In the genomic region with DNA sequence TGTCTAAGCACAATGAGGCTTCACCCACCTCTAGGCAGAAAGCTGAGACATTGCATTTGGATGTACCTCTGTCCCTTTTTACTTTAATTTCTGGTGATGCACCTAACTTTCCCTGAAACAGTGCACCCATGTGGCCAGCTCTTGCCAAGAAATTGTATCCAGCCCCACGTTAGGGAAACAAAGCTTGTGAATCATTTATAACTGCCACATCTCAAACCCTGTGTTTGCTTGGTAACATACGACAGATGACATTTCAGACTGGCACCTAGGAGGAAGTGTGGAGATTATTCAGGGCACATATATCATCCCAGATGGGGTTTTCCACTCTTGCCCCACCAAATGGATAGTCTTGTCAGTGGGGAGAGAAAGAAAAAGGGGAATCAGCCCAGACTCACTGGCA, we compare ENCODE assay signal across 10 cellular contexts. TPM values are rescaled to one million over a fixed set of nuclear protein-coding genes. Genes with fewer than 3 reads are reported as not detected.
DNase-seq lines count a peak whose midpoint lies in the region; ATAC-seq, FAIRE-seq and TF ChIP-seq lines count a peak whose summit lies in the region.
"Had no signal": no experiment of that assay in that cellular context is flagged by ENCODE, and none has a peak within 500 bp of the region (broad histone marks: within the 10 kb centered on the region; RNA-seq: fewer than 3 reads in every experiment).

No MANE protein-coding gene starts in this region.

- no peak overlapping the region for H3K27ac Mint-ChIP-seq in activated T-helper 17 cell treated with anti-CD3 and anti-CD28 coated beads, Interleukin-2, amount 50 U/mL, for 72 hours

- H4K91ac ChIP-seq in mesenchymal stem cell (ENCODE audit: low read length): no peak overlapping the region

- no peak overlapping the region for H3K4me2 ChIP-seq in mesenchymal stem cell (ENCODE audit: low read length, poor library complexity, severe bottlenecking)

- no peaks in the 10 kb centered on the region for H3K27me3 Mint-ChIP-seq in activated T-helper 17 cell treated with anti-CD3 and anti-CD28 coated beads, Interleukin-2, amount 50 U/mL, for 72 hours

- peak overlapping the region; percentile 61 for H3K9ac ChIP-seq in mesenchymal stem cell (ENCODE audit: low read length)

- peaks cover 62 to 66% of the 10 kb centered on the region in 2 experiments for H3K36me3 ChIP-seq in mesenchymal stem cell (ENCODE audit: control insufficient read depth in 1 of 2, insufficient read depth in 2 of 2, low read depth in 1 of 2, low read length in 2 of 2)

- ATAC-seq in activated T-helper 17 cell treated with anti-CD3 and anti-CD28 coated beads, Interleukin-2, amount 50 U/mL, for 72 hours (replicated peaks): no peak
- ATAC-seq in GM21515 (IDR thresholded peaks at IDR 0.05; ENCODE audit: unreplicated experiment): no peak

- no peak overlapping the region for H2BK12ac ChIP-seq in mesenchymal stem cell (ENCODE audit: low read length in 2 of 2)

- no peak for TF ChIP-seq POLR2A in GM12891 (IDR thresholded peaks at IDR 0.05; ENCODE audit: low read depth, low read length)

- H3K9me3 ChIP-seq in mesenchymal stem cell (ENCODE audit: control insufficient read depth, low read length): no peaks in the 10 kb centered on the region
- H3K9me3 ChIP-seq: transverse colon had no signal

- no peak overlapping the region for H3K4ac ChIP-seq in mesenchymal stem cell (ENCODE audit: low read depth in 1 of 2, low read length in 2 of 2)

- no peak overlapping the region for H3K23ac ChIP-seq in mesenchymal stem cell (ENCODE audit: low read length in 2 of 2)

- H3K4me3 ChIP-seq in HL-60 (replicated peaks; ENCODE audit: insufficient read depth, low read length): no peak overlapping the region
- H3K4me3 ChIP-seq in mesenchymal stem cell (ENCODE audit: insufficient read depth in 1 of 2, low read depth in 1 of 2, low read length in 2 of 2): no peak overlapping the region
- H3K4me3 ChIP-seq: transverse colon had no signal

- no peak overlapping the region for H4K8ac ChIP-seq in mesenchymal stem cell (ENCODE audit: low read length)

- H3K79me1 ChIP-seq in mesenchymal stem cell (replicated peaks; ENCODE audit: low read length, poor library complexity, severe bottlenecking): peaks cover 43% of the 10 kb centered on the region

- DNase-seq in DMS53 (lab: John Stamatoyannopoulos, UW): peak; percentile 42
- no peak for DNase-seq in DMS53 treated with DMSO at 0.1 percent for 48 hours (lab: John Stamatoyannopoulos, UW; ENCODE audit: unreplicated experiment)
- no peak for DNase-seq in HL-60 (ENCODE audit: low read depth in 1 of 2, low spot score in 1 of 2)
- peak; percentile 47 for DNase-seq in mesenchymal stem cell
- DNase-seq in GM12891 (ENCODE audit: insufficient read length, low spot score): no peak
- no peak for DNase-seq in activated CD4-positive, alpha-beta T cell treated with anti-CD3 and anti-CD28 coated beads, Interleukin-2, amount 50 U/mL, for 48 hours
- DNase-seq: amniotic stem cell, transverse colon had no signal

- H2AK5ac ChIP-seq in mesenchymal stem cell (ENCODE audit: low read length, severe bottlenecking): no peak overlapping the region

- H3K4me1 ChIP-seq in mesenchymal stem cell (ENCODE audit: control insufficient read depth, insufficient read depth, low read depth, low read length): peaks cover 55% of the 10 kb centered on the region

- H3K14ac ChIP-seq in mesenchymal stem cell (ENCODE audit: low read length in 2 of 2): no peak overlapping the region

- no peaks in the 10 kb centered on the region for H3K27me3 ChIP-seq in HL-60 (ENCODE audit: insufficient read depth, poor library complexity, severe bottlenecking)
- H3K27me3 ChIP-seq in mesenchymal stem cell (ENCODE audit: control insufficient read depth in 1 of 2, insufficient read depth in 1 of 2, low read length in 2 of 2): no peaks in the 10 kb centered on the region
- H3K27me3 ChIP-seq: transverse colon had no signal

- H3K4me3 Mint-ChIP-seq in activated T-helper 17 cell treated with anti-CD3 and anti-CD28 coated beads, Interleukin-2, amount 50 U/mL, for 72 hours: peak overlapping the region; percentile 16

- no peaks in the 10 kb centered on the region for H3K9me3 Mint-ChIP-seq in activated T-helper 17 cell treated with anti-CD3 and anti-CD28 coated beads, Interleukin-2, amount 50 U/mL, for 72 hours

- no peak overlapping the region for H2BK5ac ChIP-seq in mesenchymal stem cell (ENCODE audit: low read depth, low read length, poor library complexity, severe bottlenecking)

- peaks cover 17% of the 10 kb centered on the region for H3K4me1 Mint-ChIP-seq in activated T-helper 17 cell treated with anti-CD3 and anti-CD28 coated beads, Interleukin-2, amount 50 U/mL, for 72 hours

- peak; percentile 8 for TF ChIP-seq CTCF in HL-60 (IDR thresholded peaks at IDR 0.05; ENCODE audit: insufficient read depth, low read length)

- H3K27ac ChIP-seq in HL-60 (replicated peaks) (no peak overlapping the region), mesenchymal stem cell (ENCODE audit: low read length, poor library complexity, severe bottlenecking) (peak overlapping the region; percentile 24)

- H2AFZ ChIP-seq in mesenchymal stem cell (ENCODE audit: low read depth, low read length): no peak overlapping the region

- FAIRE-seq in GM12891 (lab: Jason Lieb, UNC): no peak

- no peak overlapping the region for H2BK15ac ChIP-seq in mesenchymal stem cell (ENCODE audit: low read depth, poor library complexity, severe bottlenecking)

- peaks cover 84% of the 10 kb centered on the region for H3K36me3 Mint-ChIP-seq in activated T-helper 17 cell treated with anti-CD3 and anti-CD28 coated beads, Interleukin-2, amount 50 U/mL, for 72 hours (ENCODE audit: low read depth)

- no peak overlapping the region for H3K18ac ChIP-seq in mesenchymal stem cell (ENCODE audit: low read depth in 1 of 2, low read length in 2 of 2)

- no peak overlapping the region for H2BK120ac ChIP-seq in mesenchymal stem cell (ENCODE audit: low read depth, low read length)

- 86% methylated on average over 1 of the region's 2 CpGs for WGBS in mesenchymal stem cell

TF ChIP-seq in GM12891, 5 proteins besides CTCF, POLR2A, EP300 and RAD21:
- TF ChIP-seq TAF1 (IDR thresholded peaks at IDR 0.05; ENCODE audit: low read depth, low read length) (no peak), POU2F2 (IDR thresholded peaks at IDR 0.05; ENCODE audit: low read depth, low read length) (no peak), POLR2AphosphoS5 (IDR thresholded peaks at IDR 0.05; ENCODE audit: low read depth, low read length) (no peak), SPI1 (IDR thresholded peaks at IDR 0.05; ENCODE audit: low read depth, low read length) (no peak), PAX5 (IDR thresholded peaks at IDR 0.05; ENCODE audit: insufficient read depth, low read length, severe bottlenecking) (no peak)

RNA-seq across cellular contexts. Expression of a gene that starts 2.1 kb away (rescaled TPM):
- 10 to 100 TPM; 35.6 to 40.8 TPM for total RNA-seq in activated T-helper 17 cell treated with anti-CD3 and anti-CD28 coated beads, Interleukin-2, amount 50 U/mL, for 72 hours
- 13.5 TPM for polyA plus RNA-seq in mesenchymal stem cell (2013, experiment 1 of 2)
- 13.5 TPM for polyA plus RNA-seq in mesenchymal stem cell (2013, experiment 2 of 2)
- 14.5 TPM for polyA plus RNA-seq in GM12891 (2012; ENCODE audit: low read depth, missing spikeins)

RNA-seq across cellular contexts. Expression of a gene that starts 2.2 kb away (rescaled TPM):
- 10 to 100 TPM; 50.2 to 96.5 TPM for total RNA-seq in activated T-helper 17 cell treated with anti-CD3 and anti-CD28 coated beads, Interleukin-2, amount 50 U/mL, for 72 hours
- polyA plus RNA-seq in mesenchymal stem cell (2013, experiment 1 of 2): 10.6 TPM
- polyA plus RNA-seq in mesenchymal stem cell (2013, experiment 2 of 2): 9.1 TPM
- 21.8 TPM for polyA plus RNA-seq in GM12891 (2012; ENCODE audit: low read depth, missing spikeins)

RNA-seq across cellular contexts. Expression of a gene that starts 6.6 kb away (rescaled TPM):
- total RNA-seq in activated T-helper 17 cell treated with anti-CD3 and anti-CD28 coated beads, Interleukin-2, amount 50 U/mL, for 72 hours: 10 to 100 TPM; 14.3 to 21.9 TPM
- polyA plus RNA-seq in mesenchymal stem cell (2013, experiment 1 of 2): 49.2 TPM
- 49.8 TPM for polyA plus RNA-seq in mesenchymal stem cell (2013, experiment 2 of 2)
- polyA plus RNA-seq in GM12891 (2012; ENCODE audit: low read depth, missing spikeins): 9.6 TPM

RNA-seq across cellular contexts. Expression of a gene that starts 7.2 kb away (rescaled TPM):
- 10 to 100 TPM in 1 of 2 donors, 1 to 10 TPM in 1; 3.9 to 10.9 TPM for total RNA-seq in activated T-helper 17 cell treated with anti-CD3 and anti-CD28 coated beads, Interleukin-2, amount 50 U/mL, for 72 hours
- polyA plus RNA-seq in mesenchymal stem cell (2013, experiment 1 of 2): 0.48 TPM
- polyA plus RNA-seq in mesenchymal stem cell (2013, experiment 2 of 2): 0.79 TPM
- polyA plus RNA-seq in GM12891 (2012; ENCODE audit: low read depth, missing spikeins): 0.18 TPM
- total RNA-seq: transverse colon had no signal

RNA-seq across cellular contexts. Expression of a gene that starts 12.1 kb away (rescaled TPM):
- total RNA-seq in activated T-helper 17 cell treated with anti-CD3 and anti-CD28 coated beads, Interleukin-2, amount 50 U/mL, for 72 hours: 100 to 1,000 TPM in 1 of 2 donors, 10 to 100 TPM in 1; 85.8 to 139 TPM
- 12.3 TPM for polyA plus RNA-seq in mesenchymal stem cell (2013, experiment 1 of 2)
- 12.4 TPM for polyA plus RNA-seq in mesenchymal stem cell (2013, experiment 2 of 2)
- 29.0 TPM for polyA plus RNA-seq in GM12891 (2012; ENCODE audit: low read depth, missing spikeins)

Comparison
In these comparisons a context has a peak if more than half of its experiments do, and no peak if none do; other contexts are left out.
1. DNase-seq: peak in DMS53 (single experiment) and mesenchymal stem cell (single experiment); none in DMS53 treated with DMSO at 0.1 percent for 48 hours (single experiment), HL-60 (0 of 2), GM12891 (single experiment) and activated CD4-positive, alpha-beta T cell treated with anti-CD3 and anti-CD28 coated beads, Interleukin-2, amount 50 U/mL, for 48 hours (0 of 2).